Comparison of ENCODE assay signal across 8 cellular contexts in genomic region chr6:167056370-167056769, GRCh38. TPM values are rescaled to one million over a fixed set of nuclear protein-coding genes. Genes with fewer than 3 reads are reported as not detected.
DNase-seq lines count a peak whose midpoint lies in the region; ATAC-seq and TF ChIP-seq lines count a peak whose summit lies in the region.

No MANE protein-coding gene starts in this region.

- ATAC-seq in GM21529 (IDR thresholded peaks at IDR 0.05; ENCODE audit: unreplicated experiment) = peak; percentile 98
- ATAC-seq in left lobe of liver = no peak

- intact Hi-C loops in prostate gland (cut with DNase I) = no loop called here

- H3K9me2 ChIP-seq in Loucy (replicated peaks; ENCODE audit: low read depth, low read length) = no peaks in the 10 kb centered on the region
- no peaks in the 10 kb centered on the region for H3K9me2 ChIP-seq in SK-N-SH

- H3K27ac ChIP-seq in prostate gland (no peak overlapping the region), SK-N-SH (ENCODE audit: low read depth in 2 of 2, low read length in 1 of 2) (no peak overlapping the region)

- no peak for TF ChIP-seq RAD21 in SK-N-SH (IDR thresholded peaks at IDR 0.05; ENCODE audit: low read length)

- no peak for TF ChIP-seq CTCF in GM13976 (IDR thresholded peaks at IDR 0.05; ENCODE audit: borderline replicate concordance, control extremely low read depth, extremely low read depth, insufficient read depth, missing control alignments)
- no peak for TF ChIP-seq CTCF in Loucy (conservative IDR thresholded peaks at IDR 0.05; ENCODE audit: low read length)
- TF ChIP-seq CTCF in prostate gland (IDR thresholded peaks at IDR 0.05) = no peak
- TF ChIP-seq CTCF in SK-N-SH (IDR thresholded peaks at IDR 0.05) = no peak

- DNase-seq in GM13976 (ENCODE audit: low spot score) = peak; percentile 50
- peak; percentile 21 for DNase-seq in fibroblast of peridontal ligament (ENCODE audit: extremely low read depth)
- no peak for DNase-seq in NCI-H345 (lab: John Stamatoyannopoulos, UW)
- DNase-seq in prostate gland (ENCODE audit: low spot score) = no peak
- no peak for DNase-seq in left lobe of liver (ENCODE audit: low spot score)
- DNase-seq in SK-N-SH = no peak

- H4K20me1 ChIP-seq in Loucy (ENCODE audit: insufficient read depth, low read length, poor library complexity, severe bottlenecking) = no peaks in the 10 kb centered on the region
- no peaks in the 10 kb centered on the region for H4K20me1 ChIP-seq in SK-N-SH (ENCODE audit: insufficient read depth)

- no peak for TF ChIP-seq POLR2A in prostate gland (IDR thresholded peaks at IDR 0.05)

- 89% methylated on average over 1 of the region's 1 CpG for WGBS in prostate gland
- 90% methylated on average over 1 of the region's 1 CpG for WGBS in SK-N-SH (ENCODE audit: low lambda C conversion rate)

- in situ Hi-C loops in GM13976 (cut with MboI; ENCODE audit: low sequenced_read_pairs, unreplicated experiment) = no loop called here

- no peaks in the 10 kb centered on the region for H3K36me3 ChIP-seq in Loucy (ENCODE audit: insufficient read depth, low read length)
- H3K36me3 ChIP-seq in prostate gland = no peaks in the 10 kb centered on the region
- no peaks in the 10 kb centered on the region for H3K36me3 ChIP-seq in SK-N-SH (replicated peaks in 1 of 2; ENCODE audit: control insufficient read depth in 1 of 2, insufficient read depth in 2 of 2, low read length in 1 of 2)

- no peaks in the 10 kb centered on the region; the same call in 1 of the 2 replicates for H3F3A ChIP-seq in Loucy (ENCODE audit: low read depth)
- H3F3A ChIP-seq in SK-N-SH (replicated peaks; ENCODE audit: insufficient read depth) = no peaks in the 10 kb centered on the region

- TF ChIP-seq EP300 in SK-N-SH (IDR thresholded peaks at IDR 0.05; ENCODE audit: borderline replicate concordance in 1 of 2, low read depth in 1 of 2, low read length in 1 of 2) = no peak

- H3K4me1 ChIP-seq in Loucy (ENCODE audit: insufficient read depth, low read length, poor library complexity, severe bottlenecking) = peaks cover 10% of the 10 kb centered on the region
- H3K4me1 ChIP-seq in prostate gland (replicated peaks) = no peaks in the 10 kb centered on the region
- H3K4me1 ChIP-seq in SK-N-SH (ENCODE audit: control insufficient read depth in 1 of 2, insufficient read depth in 2 of 2, low read depth in 1 of 2, low read length in 1 of 2) = no peaks in the 10 kb centered on the region

- CTCF ChIA-PET in SK-N-SH (lab: Yijun Ruan, JAX) = interaction anchor here (0.7 to 1.0 kb wide), 2 partner anchors 86 to 235 kb away, joined by 3 read pairs; no protein-coding TSS in a partner anchor

- H3K4me2 ChIP-seq in Loucy (ENCODE audit: low read depth, low read length, poor library complexity, severe bottlenecking) (peak overlapping the region; percentile 21), SK-N-SH (no peak overlapping the region)

- POLR2A ChIA-PET in SK-N-SH (lab: Yijun Ruan, JAX) = no interaction called here

- no peaks in the 10 kb centered on the region for H3K27me3 ChIP-seq in Loucy (ENCODE audit: insufficient read depth, low read length, poor library complexity, severe bottlenecking)
- no peaks in the 10 kb centered on the region for H3K27me3 ChIP-seq in prostate gland (replicated peaks; ENCODE audit: insufficient read depth)
- H3K27me3 ChIP-seq in SK-N-SH (ENCODE audit: insufficient read depth) = no peaks in the 10 kb centered on the region

- no peaks in the 10 kb centered on the region for H3K79me2 ChIP-seq in Loucy (ENCODE audit: insufficient read depth, low read length)
- H3K79me2 ChIP-seq in SK-N-SH (ENCODE audit: insufficient read depth) = no peaks in the 10 kb centered on the region

- H3K9ac ChIP-seq in Loucy (ENCODE audit: low read depth, low read length, poor library complexity, severe bottlenecking) (no peak overlapping the region), SK-N-SH (no peak overlapping the region)

- H3K4me3 ChIP-seq in Loucy (ENCODE audit: low read length, poor library complexity, severe bottlenecking) = no peak overlapping the region
- no peak overlapping the region for H3K4me3 ChIP-seq in prostate gland
- no peak overlapping the region for H3K4me3 ChIP-seq in SK-N-SH (ENCODE audit: low read depth in 2 of 2, low read length in 1 of 2)

- H2AFZ ChIP-seq in Loucy (ENCODE audit: low read length) (no peak overlapping the region), SK-N-SH (ENCODE audit: low read depth) (no peak overlapping the region)

- H3K9me3 ChIP-seq in Loucy (ENCODE audit: insufficient read depth, low read depth, low read length) = no peaks in the 10 kb centered on the region
- H3K9me3 ChIP-seq in prostate gland = no peaks in the 10 kb centered on the region
- no peaks in the 10 kb centered on the region for H3K9me3 ChIP-seq in SK-N-SH

TF ChIP-seq in SK-N-SH, 30 proteins besides CTCF, POLR2A, EP300 and RAD21 (continues in another document):
- no peak for TF ChIP-seq MAX (IDR thresholded peaks at IDR 0.05; ENCODE audit: low read depth)
- no peak for TF ChIP-seq REST (IDR thresholded peaks at IDR 0.05; ENCODE audit: low read depth, low read length)
- no peak for TF ChIP-seq EZH2phosphoT487 (IDR thresholded peaks at IDR 0.05; ENCODE audit: borderline replicate concordance, low read depth)
- no peak for TF ChIP-seq YY1 (IDR thresholded peaks at IDR 0.05; ENCODE audit: low read depth)
- TF ChIP-seq CHD2 (IDR thresholded peaks at IDR 0.05; ENCODE audit: low read length, partially characterized antibody) = no peak
- TF ChIP-seq ZBTB33 (IDR thresholded peaks at IDR 0.05; ENCODE audit: borderline replicate concordance, low read depth) = no peak
- no peak for TF ChIP-seq TAF1 (IDR thresholded peaks at IDR 0.05; ENCODE audit: borderline replicate concordance, low read depth, low read length)
- TF ChIP-seq RCOR1 (IDR thresholded peaks at IDR 0.05; ENCODE audit: low read length) = no peak
- no peak for TF ChIP-seq SIN3A (IDR thresholded peaks at IDR 0.05; ENCODE audit: borderline replicate concordance, low read depth, low read length)
- TF ChIP-seq, protein P1, sequence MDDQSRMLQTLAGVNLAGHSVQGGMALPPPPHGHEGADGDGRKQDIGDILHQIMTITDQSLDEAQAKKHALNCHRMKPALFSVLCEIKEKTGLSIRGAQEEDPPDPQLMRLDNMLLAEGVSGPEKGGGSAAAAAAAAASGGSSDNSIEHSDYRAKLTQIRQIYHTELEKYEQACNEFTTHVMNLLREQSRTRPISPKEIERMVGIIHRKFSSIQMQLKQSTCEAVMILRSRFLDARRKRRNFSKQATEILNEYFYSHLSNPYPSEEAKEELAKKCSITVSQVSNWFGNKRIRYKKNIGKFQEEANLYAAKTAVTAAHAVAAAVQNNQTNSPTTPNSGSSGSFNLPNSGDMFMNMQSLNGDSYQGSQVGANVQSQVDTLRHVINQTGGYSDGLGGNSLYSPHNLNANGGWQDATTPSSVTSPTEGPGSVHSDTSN (IDR thresholded peaks at IDR 0.05) = no peak
- no peak for TF ChIP-seq TEAD4 (IDR thresholded peaks at IDR 0.05; ENCODE audit: borderline replicate concordance, insufficient read depth)
- no peak for TF ChIP-seq GATA2 (CRISPR knock-in tag; IDR thresholded peaks at IDR 0.05)
- no peak for TF ChIP-seq FOSL2 (IDR thresholded peaks at IDR 0.05; ENCODE audit: borderline replicate concordance, low read depth)
- no peak for TF ChIP-seq FOXJ3 (CRISPR knock-in tag; IDR thresholded peaks at IDR 0.05)
- TF ChIP-seq SMC3 (IDR thresholded peaks at IDR 0.05; ENCODE audit: low read depth, low read length) = no peak

RNA-seq across cellular contexts. Expression of gene CEP43, which starts 57.2 kb away (rescaled TPM):
- total RNA-seq in prostate gland = 10 to 100 TPM; 13.3 to 25.7 TPM
- total RNA-seq in left lobe of liver = 17.7 TPM
- 7.5 and 9.7 TPM in 2 replicates for polyA plus RNA-seq in SK-N-SH (2012; rRNA removed)
- 8.4 and 11.3 TPM in 2 replicates for polyA plus RNA-seq in SK-N-SH (2012; cell fraction: cytosol; rRNA removed)
- 17.1 and 27.9 TPM in 2 replicates for polyA plus RNA-seq in SK-N-SH (2012; cell fraction: nucleus; rRNA removed)

Comparison
In these comparisons a context has a peak if more than half of its experiments do, and no peak if none do; other contexts are left out.
1. DNase-seq: peak in GM13976 (single experiment) and fibroblast of peridontal ligament (single experiment); none in NCI-H345 (single experiment), prostate gland (single experiment), left lobe of liver (single experiment) and SK-N-SH (single experiment).